19 cellular contexts compared by ENCODE assay signal in genomic region chr18:12423820-12424219, GRCh38. TPM values are rescaled to one million over a fixed set of nuclear protein-coding genes. Genes with fewer than 3 reads are reported as not detected.
DNase-seq lines count a peak whose midpoint lies in the region; ATAC-seq and TF ChIP-seq lines count a peak whose summit lies in the region.
"Had no signal": no experiment of that assay in that cellular context is flagged by ENCODE, and none has a peak within 500 bp of the region (broad histone marks: within the 10 kb centered on the region; RNA-seq: fewer than 3 reads in every experiment).

No MANE protein-coding gene starts in this region.

- H3K79me2 ChIP-seq in hepatocyte = no peaks in the 10 kb centered on the region

- no peaks in the 10 kb centered on the region for H3K9me2 ChIP-seq in hepatocyte (replicated peaks; ENCODE audit: insufficient read depth)

- no peak overlapping the region for H3K4me3 Mint-ChIP-seq in effector memory CD8-positive, alpha-beta T cell
- H3K4me3 Mint-ChIP-seq: activated naive CD8-positive, alpha-beta T cell treated with anti-CD3 and anti-CD28 coated beads for 36 hours; activated T-helper 17 cell treated with anti-CD3 and anti-CD28 coated beads, Interleukin-2, amount 50 U/mL, for 72 hours; HFFc6; nephron progenitor cell had no signal

- no peak for TF ChIP-seq CTCF in hepatocyte (IDR thresholded peaks at IDR 0.05; ENCODE audit: poor library complexity)

- H3K4me3 ChIP-seq in hepatocyte = no peak overlapping the region

- peaks cover 0 to 3% of the 10 kb centered on the region in 2 donors for H3K4me1 Mint-ChIP-seq in effector memory CD8-positive, alpha-beta T cell (ENCODE audit: low read depth in 2 of 2)
- H3K4me1 Mint-ChIP-seq: activated T-helper 17 cell treated with anti-CD3 and anti-CD28 coated beads, Interleukin-2, amount 50 U/mL, for 72 hours had no signal

- no peaks in the 10 kb centered on the region for H3K36me3 ChIP-seq in hepatocyte (replicated peaks; ENCODE audit: insufficient read depth, low read depth)

- H3K4me1 ChIP-seq in hepatocyte (ENCODE audit: insufficient read depth) = peaks cover 6% of the 10 kb centered on the region

- H3K9me3 ChIP-seq in hepatocyte (ENCODE audit: low read depth) = no peaks in the 10 kb centered on the region

- no peak overlapping the region for H3K4me2 ChIP-seq in hepatocyte

- DNase-seq in NCI-H748 (lab: John Stamatoyannopoulos, UW; ENCODE audit: unreplicated experiment) = peak; percentile 63
- DNase-seq in NCI-H748 treated with DMSO at 0.1 percent for 48 hours (lab: John Stamatoyannopoulos, UW) = no peak
- peak; percentile 75 for DNase-seq in NCI-H1105 (lab: John Stamatoyannopoulos, UW)
- DNase-seq in NCI-H69 (lab: John Stamatoyannopoulos, UW) = peak; percentile 83
- DNase-seq in hepatocyte (ENCODE audit: low spot score) = peak; percentile 61
- no peak for DNase-seq in effector memory CD8-positive, alpha-beta T cell
- DNase-seq in activated CD4-positive, alpha-beta T cell treated with anti-CD3 and anti-CD28 coated beads, Interleukin-2, amount 50 U/mL, for 48 hours = no peak
- DNase-seq in AML-193 (lab: John Stamatoyannopoulos, UW) = no peak
- DNase-seq: activated CD4-positive, alpha-beta T cell treated with anti-CD3 and anti-CD28 coated beads for 4 hours; activated naive CD8-positive, alpha-beta T cell treated with anti-CD3 and anti-CD28 coated beads for 36 hours; GDM1; glutamatergic neuron; HFFc6; midbrain; nephron progenitor cell; stimulated activated CD4-positive, alpha-beta T cell treated with anti-CD3 and anti-CD28 coated beads, Interleukin-2, amount 100 ng/mL, for 24 hours; stimulated activated naive CD4-positive, alpha-beta T cell treated with Interleukin-2 at 50 U/mL for 16 hours had no signal

- H3K36me3 Mint-ChIP-seq in effector memory CD8-positive, alpha-beta T cell (ENCODE audit: insufficient read depth) = no peaks in the 10 kb centered on the region

- no peaks in the 10 kb centered on the region for H3K27me3 ChIP-seq in hepatocyte

- no peak overlapping the region for H3K27ac Mint-ChIP-seq in effector memory CD8-positive, alpha-beta T cell
- H3K27ac Mint-ChIP-seq: activated naive CD8-positive, alpha-beta T cell treated with anti-CD3 and anti-CD28 coated beads for 36 hours; activated T-helper 17 cell treated with anti-CD3 and anti-CD28 coated beads, Interleukin-2, amount 50 U/mL, for 72 hours; HFFc6; nephron progenitor cell had no signal

- no peaks in the 10 kb centered on the region for H3K9me3 Mint-ChIP-seq in effector memory CD8-positive, alpha-beta T cell
- H3K9me3 Mint-ChIP-seq: activated naive CD8-positive, alpha-beta T cell treated with anti-CD3 and anti-CD28 coated beads for 36 hours; activated T-helper 17 cell treated with anti-CD3 and anti-CD28 coated beads, Interleukin-2, amount 50 U/mL, for 72 hours; HFFc6; nephron progenitor cell had no signal

- H3K27me3 Mint-ChIP-seq in effector memory CD8-positive, alpha-beta T cell = peaks cover 0 to 9% of the 10 kb centered on the region in 2 donors
- H3K27me3 Mint-ChIP-seq: activated naive CD8-positive, alpha-beta T cell treated with anti-CD3 and anti-CD28 coated beads for 36 hours had no signal

- no peak overlapping the region for H3K27ac ChIP-seq in hepatocyte
- H3K27ac ChIP-seq: C4-2B had no signal

- H4K20me1 ChIP-seq in hepatocyte (ENCODE audit: insufficient read depth, poor library complexity, severe bottlenecking) = no peaks in the 10 kb centered on the region

- H2AFZ ChIP-seq in hepatocyte = no peak overlapping the region

- no peak for ATAC-seq in effector memory CD8-positive, alpha-beta T cell (replicated peaks)
- ATAC-seq: activated T-helper 17 cell treated with anti-CD3 and anti-CD28 coated beads, Interleukin-2, amount 50 U/mL, for 72 hours had no signal

- WGBS in hepatocyte (ENCODE audit: low lambda C conversion rate, missing lambda C conversion rate) = 81% methylated on average over 5 of the region's 5 CpGs

RNA-seq across cellular contexts. Expression of gene PRELID3A, which starts 16.1 kb away (rescaled TPM):
- 0.90 and 2.5 TPM in 2 replicates for total RNA-seq in hepatocyte
- 0.36 and 0.38 TPM in 2 replicates for polyA plus RNA-seq in hepatocyte

RNA-seq across cellular contexts. Expression of gene AFG3L2, which starts 46.8 kb away (rescaled TPM):
- 60.2 and 60.8 TPM in 2 replicates for total RNA-seq in hepatocyte
- polyA plus RNA-seq in hepatocyte = 43.0 and 44.1 TPM in 2 replicates

Comparison
In these comparisons a context has a peak if more than half of its experiments do, and no peak if none do; other contexts are left out.
1. DNase-seq: peak in NCI-H748 (single experiment), NCI-H1105 (single experiment), NCI-H69 (single experiment) and hepatocyte (single experiment); none in NCI-H748 treated with DMSO at 0.1 percent for 48 hours (single experiment), effector memory CD8-positive, alpha-beta T cell (0 of 3), activated CD4-positive, alpha-beta T cell treated with anti-CD3 and anti-CD28 coated beads, Interleukin-2, amount 50 U/mL, for 48 hours (0 of 2) and AML-193 (0 of 2).